In the genomic region with DNA sequence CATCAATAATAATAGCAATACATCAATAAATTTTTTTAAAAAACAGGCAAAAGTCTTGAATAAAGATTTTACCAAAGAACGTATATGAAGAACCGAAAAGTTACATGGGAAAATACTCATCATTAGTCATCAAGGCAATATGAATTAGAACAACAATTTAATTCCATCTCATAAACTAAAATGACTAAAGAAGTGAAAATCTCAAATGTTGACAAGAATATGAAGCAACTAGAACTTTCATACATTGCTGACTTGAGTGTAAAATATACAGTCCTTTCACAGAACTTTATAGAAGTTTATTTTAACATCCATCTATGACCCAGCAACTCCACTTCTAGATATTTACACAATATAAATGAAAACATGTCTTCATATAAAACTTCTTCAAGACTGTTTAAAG, we compare ENCODE assay signal across 14 cellular contexts. TPM values are rescaled to one million over a fixed set of nuclear protein-coding genes. Genes with fewer than 3 reads are reported as not detected.
DNase-seq lines count a peak whose midpoint lies in the region; ATAC-seq, FAIRE-seq and TF ChIP-seq lines count a peak whose summit lies in the region.
"Had no signal": no experiment of that assay in that cellular context is flagged by ENCODE, and none has a peak within 500 bp of the region (broad histone marks: within the 10 kb centered on the region; RNA-seq: fewer than 3 reads in every experiment).

No MANE protein-coding gene starts in this region.

- H3K9me2 ChIP-seq in PC-9 (ENCODE audit: insufficient read depth) = no peaks in the 10 kb centered on the region

- no TSS peak for BruUV-seq in PC-9 (replicated peaks; lab: Mats Ljungman, UMichigan)

- FAIRE-seq in small intestine (lab: Jason Lieb, UNC) = peak; percentile 10

- H4K20me1 ChIP-seq in PC-9 (ENCODE audit: insufficient read depth) = no peaks in the 10 kb centered on the region

- H3K27me3 ChIP-seq in PC-9 (ENCODE audit: insufficient read depth, low read depth) (no peaks in the 10 kb centered on the region), small intestine (ENCODE audit: control insufficient read depth in 2 of 2, insufficient read depth in 2 of 2, low read length in 2 of 2) (no peaks in the 10 kb centered on the region)

- 75 to 93% (median 91%) methylated on average over 2 of the region's 2 CpGs for WGBS in small intestine, 3 donors

- CTCF ChIA-PET in PC-9 (lab: Charles Lee) = no interaction called here

- TF ChIP-seq CTCF in PC-9 (conservative IDR thresholded peaks at IDR 0.05) (no peak), epithelial cell of esophagus (IDR thresholded peaks at IDR 0.05; ENCODE audit: insufficient read depth, low read depth, low read length, missing control alignments) (no peak)

- no peak overlapping the region for H3K4me2 ChIP-seq in PC-9

- no peaks in the 10 kb centered on the region; the same call in 1 of the 2 replicates for H3K9me3 ChIP-seq in PC-9 (ENCODE audit: insufficient read depth, low read depth)
- H3K9me3 ChIP-seq in small intestine (ENCODE audit: control insufficient read depth, low read depth) = no peaks in the 10 kb centered on the region
- H3K9me3 ChIP-seq: BE2C had no signal

- peaks cover 11% of the 10 kb centered on the region for H3K4me1 ChIP-seq in PC-9 (replicated peaks; ENCODE audit: insufficient read depth)
- no peaks in the 10 kb centered on the region for H3K4me1 ChIP-seq in small intestine (ENCODE audit: control insufficient read depth in 2 of 2, insufficient read depth in 1 of 2, low read depth in 1 of 2, low read length in 1 of 2)
- H3K4me1 ChIP-seq: BE2C had no signal

- H3K4me3 ChIP-seq in PC-9 (no peak overlapping the region), epithelial cell of esophagus (ENCODE audit: low read length) (no peak overlapping the region), small intestine (ENCODE audit: low read depth in 1 of 2, low read length in 2 of 2) (no peak overlapping the region)

- no peak for ATAC-seq in HG02973 (IDR thresholded peaks at IDR 0.05; ENCODE audit: unreplicated experiment)
- ATAC-seq in GM21367 (IDR thresholded peaks at IDR 0.05; ENCODE audit: unreplicated experiment) = no peak
- ATAC-seq: SK-N-SH treated with all-trans-retinoic acid at 6 μM for 48 hours had no signal

- intact Hi-C loops in PC-9 (cut with micrococcal nuclease; ENCODE audit: unreplicated experiment) = no loop called here

- 0 out of 2 replicates have a peak, but pooled peaks cover 4% of the 10 kb centered on the region for H3K79me2 ChIP-seq in PC-9 (ENCODE audit: low read depth)

- no peak overlapping the region for H2AFZ ChIP-seq in PC-9

- peaks cover 27% of the 10 kb centered on the region; the same call in 1 of the 2 replicates for H3F3A ChIP-seq in PC-9 (ENCODE audit: insufficient read depth, low read depth)

- H3K27ac ChIP-seq in PC-9 (peak overlapping the region; percentile 39; the same call in 1 of the 2 replicates), small intestine (ENCODE audit: low read depth in 1 of 2, low read length in 1 of 2) (no peak overlapping the region)

- peak; percentile 75 for DNase-seq in ELR (ENCODE audit: low read depth)
- DNase-seq in PC-9 = no peak
- peak; percentile 29 for DNase-seq in epithelial cell of esophagus (ENCODE audit: low read depth)
- DNase-seq in small intestine = no peak
- no peak for DNase-seq in DMS79 (lab: John Stamatoyannopoulos, UW)
- DNase-seq: BE2C; CD4-positive, alpha-beta T cell; KBM-7; NCI-H1694; NCI-H524 treated with DMSO at 0.1 percent for 48 hours; SHP77 treated with DMSO at 0.1 percent for 48 hours had no signal

- H3K36me3 ChIP-seq in PC-9 (ENCODE audit: low read depth) (peaks cover 67% of the 10 kb centered on the region), small intestine (ENCODE audit: control insufficient read depth in 2 of 2, insufficient read depth in 2 of 2, low read length in 2 of 2) (no peaks in the 10 kb centered on the region)
- H3K36me3 ChIP-seq: BE2C had no signal

- POLR2A ChIA-PET in PC-9 (lab: Charles Lee; ENCODE audit: unreplicated experiment) = no interaction called here

RNA-seq across cellular contexts. Expression of a gene that starts 35.3 kb away (rescaled TPM):
- 57.4 and 57.6 TPM in 2 replicates for total RNA-seq in PC-9 (2021)
- polyA plus RNA-seq in small intestine = 10 to 100 TPM in 2 of 3 donors, 1 to 10 TPM in 1; 10.0 to 19.6 (median 11.0) TPM

RNA-seq across cellular contexts. Expression of a gene that starts 55.2 kb away (rescaled TPM):
- total RNA-seq in PC-9 (2021) = not detected in 2 replicates
- polyA plus RNA-seq in small intestine = 1 to 10 TPM in 1 of 3 donors, not detected in 2; 2.7 TPM

Comparison
In these comparisons a context has a peak if more than half of its experiments do, and no peak if none do; other contexts are left out.
1. DNase-seq: peak in ELR (single experiment) and epithelial cell of esophagus (single experiment); none in PC-9 (0 of 2), small intestine (single experiment) and DMS79 (single experiment).